Comparison of ENCODE assay signal across 29 cellular contexts in the genomic region with DNA sequence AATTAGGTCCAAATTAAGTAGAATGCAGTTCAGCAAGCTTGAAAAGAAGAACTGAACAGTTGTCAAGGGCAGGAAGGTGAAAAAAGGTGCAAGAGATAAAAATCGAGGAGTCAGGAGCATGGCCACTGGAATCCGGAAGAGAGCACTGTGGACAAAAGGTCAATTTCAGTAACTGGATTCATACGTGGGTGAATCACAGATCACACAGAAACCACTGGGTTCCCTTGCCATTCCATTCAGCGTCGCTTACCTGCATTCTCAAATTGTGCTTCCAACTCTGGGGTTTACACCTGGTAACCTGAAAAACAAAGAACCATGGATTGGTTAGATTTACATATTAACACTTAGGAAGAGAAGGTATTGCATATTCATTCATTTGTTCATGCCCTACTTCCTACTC.
"Had no signal": no experiment of that assay in that cellular context is flagged by ENCODE, and none has a peak within 500 bp of the region (broad histone marks: within the 10 kb centered on the region; RNA-seq: fewer than 3 reads in every experiment).

No MANE protein-coding gene starts in this region.

- H3K4me1 ChIP-seq: pancreas, right lobe of liver, sigmoid colon, stomach, thyroid gland, tibial nerve, upper lobe of right lung, uterus had no signal

- H3K9me3 ChIP-seq: neutrophil, pancreas, psoas muscle, right lobe of liver, sigmoid colon, stomach, thoracic aorta, thyroid gland, tibial nerve, upper lobe of right lung, uterus had no signal

- H3K4me1 Mint-ChIP-seq: naive thymus-derived CD8-positive, alpha-beta T cell; stimulated activated effector memory CD8-positive, alpha-beta T cell treated with anti-CD3 and anti-CD28 coated beads, Interleukin-12 subunit alpha, Interleukin-12 subunit beta, amount 100 ng/mL, for 72 hours had no signal

- H3K27me3 ChIP-seq: pancreas, right lobe of liver, sigmoid colon, thyroid gland, tibial nerve, upper lobe of right lung, uterus had no signal

- H3K27ac Mint-ChIP-seq: natural killer cell treated with Interleukin-12 subunit alpha and Interleukin-12 subunit beta and Interleukin-15 and Interleukin-18, amount 100 ng/mL, for 72 hours; nephron progenitor cell; progenitor cell of endocrine pancreas; stimulated activated effector memory CD8-positive, alpha-beta T cell treated with anti-CD3 and anti-CD28 coated beads, Interleukin-12 subunit alpha, Interleukin-12 subunit beta, amount 100 ng/mL, for 72 hours; stimulated activated naive B cell treated with anti-CD40 and anti-IgM and Interleukin-4, amounts not matched to agents 10 μg/mL and 1 μg/mL and 100 μg/mL, for 72 hours; stimulated activated naive CD8-positive, alpha-beta T cell treated with anti-CD3 and anti-CD28 coated beads, Interleukin-15, Interleukin-2, amounts not matched to agents 100 ng/mL and 50 ng/mL, for 24 hours; type B pancreatic cell had no signal

- H3K4me3 Mint-ChIP-seq: naive thymus-derived CD8-positive, alpha-beta T cell; natural killer cell treated with Interleukin-12 subunit alpha and Interleukin-12 subunit beta and Interleukin-15 and Interleukin-18, amount 100 ng/mL, for 72 hours; nephron progenitor cell; neural crest cell; stimulated activated effector memory CD8-positive, alpha-beta T cell treated with anti-CD3 and anti-CD28 coated beads, Interleukin-12 subunit alpha, Interleukin-12 subunit beta, amount 100 ng/mL, for 72 hours; stimulated activated naive B cell treated with anti-CD40 and anti-IgM and Interleukin-4, amounts not matched to agents 10 μg/mL and 1 μg/mL and 100 μg/mL, for 72 hours; stimulated activated naive CD8-positive, alpha-beta T cell treated with anti-CD3 and anti-CD28 coated beads, Interleukin-15, Interleukin-2, amounts not matched to agents 100 ng/mL and 50 ng/mL, for 24 hours; type B pancreatic cell had no signal

- ATAC-seq: naive thymus-derived CD8-positive, alpha-beta T cell; natural killer cell treated with Interleukin-12 subunit alpha and Interleukin-12 subunit beta and Interleukin-15 and Interleukin-18, amount 100 ng/mL, for 72 hours; pancreas; psoas muscle; right cardiac atrium; right lobe of liver; stimulated activated effector memory CD8-positive, alpha-beta T cell treated with anti-CD3 and anti-CD28 coated beads, Interleukin-12 subunit alpha, Interleukin-12 subunit beta, amount 100 ng/mL, for 72 hours; stimulated activated naive B cell treated with anti-CD40 and anti-IgM and Interleukin-4, amounts not matched to agents 10 μg/mL and 1 μg/mL and 100 μg/mL, for 72 hours; upper lobe of right lung had no signal

- DNase-seq: naive thymus-derived CD8-positive, alpha-beta T cell; nephron progenitor cell; nucleus accumbens; pancreas; posterior cingulate gyrus; psoas muscle; right cardiac atrium; right lobe of liver; sigmoid colon; small intestine; stimulated activated CD4-positive, alpha-beta T cell treated with anti-CD3 and anti-CD28 coated beads, Interleukin-15, amount 100 ng/mL, for 24 hours; stimulated activated CD4-positive, alpha-beta T cell treated with anti-CD3 and anti-CD28 coated beads, Interleukin-2, amount 100 ng/mL, for 24 hours; stimulated activated CD4-positive, alpha-beta T cell treated with anti-CD3 and anti-CD28 coated beads, Interleukin-2, amount 100 ng/mL, for 48 hours; stimulated activated CD4-positive, alpha-beta T cell treated with anti-CD3 and anti-CD28 coated beads, Interleukin-4, amount 100 ng/mL, for 24 hours; stimulated activated naive B cell treated with anti-CD40 and anti-IgM and Interleukin-4, amounts not matched to agents 10 μg/mL and 1 μg/mL and 100 μg/mL, for 72 hours; stimulated activated naive CD4-positive, alpha-beta T cell treated with Interleukin-2 at 50 U/mL for 16 hours; stomach; thyroid gland; upper lobe of right lung; uterus had no signal

- H3K36me3 Mint-ChIP-seq: natural killer cell treated with Interleukin-12 subunit alpha and Interleukin-12 subunit beta and Interleukin-15 and Interleukin-18, amount 100 ng/mL, for 72 hours; stimulated activated effector memory CD8-positive, alpha-beta T cell treated with anti-CD3 and anti-CD28 coated beads, Interleukin-12 subunit alpha, Interleukin-12 subunit beta, amount 100 ng/mL, for 72 hours; stimulated activated naive B cell treated with anti-CD40 and anti-IgM and Interleukin-4, amounts not matched to agents 10 μg/mL and 1 μg/mL and 100 μg/mL, for 72 hours had no signal

- H3K4me3 ChIP-seq: pancreas, psoas muscle, right lobe of liver, sigmoid colon, stomach, thoracic aorta, thyroid gland, tibial nerve, upper lobe of right lung, uterus had no signal

- H3K36me3 ChIP-seq: neutrophil, pancreas, right lobe of liver, sigmoid colon, stomach, thoracic aorta, thyroid gland, tibial nerve, upper lobe of right lung, uterus had no signal

- H3K9me3 Mint-ChIP-seq: naive thymus-derived CD8-positive, alpha-beta T cell; natural killer cell treated with Interleukin-12 subunit alpha and Interleukin-12 subunit beta and Interleukin-15 and Interleukin-18, amount 100 ng/mL, for 72 hours; neural crest cell; stimulated activated effector memory CD8-positive, alpha-beta T cell treated with anti-CD3 and anti-CD28 coated beads, Interleukin-12 subunit alpha, Interleukin-12 subunit beta, amount 100 ng/mL, for 72 hours; stimulated activated naive B cell treated with anti-CD40 and anti-IgM and Interleukin-4, amounts not matched to agents 10 μg/mL and 1 μg/mL and 100 μg/mL, for 72 hours; stimulated activated naive CD8-positive, alpha-beta T cell treated with anti-CD3 and anti-CD28 coated beads, Interleukin-15, Interleukin-2, amounts not matched to agents 100 ng/mL and 50 ng/mL, for 24 hours; type B pancreatic cell had no signal

- H3K27ac ChIP-seq: neutrophil, pancreas, psoas muscle, right lobe of liver, sigmoid colon, stomach, thoracic aorta, thyroid gland, tibial nerve, upper lobe of right lung, uterus had no signal
